ENCODE assay signal across 21 cellular contexts in genomic region chr5:107929080-107929479, GRCh38.
A peak's percentile ranks its signal among the peaks of the same experiment; 100 is the strongest.
DNase-seq lines count a peak whose midpoint lies in the region; ATAC-seq, FAIRE-seq and TF ChIP-seq lines count a peak whose summit lies in the region.
"Had no signal": no experiment of that assay in that cellular context is flagged by ENCODE, and none has a peak within 500 bp of the region (broad histone marks: within the 10 kb centered on the region; RNA-seq: fewer than 3 reads in every experiment).

No MANE protein-coding gene starts in this region.

- peak; percentile 24 for FAIRE-seq in islet of Langerhans (lab: Jason Lieb, UNC)
- FAIRE-seq: A204.1, G401.6, GM12892, GM18507 had no signal

- no peak overlapping the region for H3K4me2 ChIP-seq in SK-N-SH
- H3K4me2 ChIP-seq: BLaER1 had no signal

- POLR2A ChIA-PET in SK-N-SH (lab: Yijun Ruan, JAX): no interaction called here

- H2AFZ ChIP-seq in SK-N-SH (ENCODE audit: low read depth): no peak overlapping the region

- no peaks in the 10 kb centered on the region for H3F3A ChIP-seq in SK-N-SH (replicated peaks; ENCODE audit: insufficient read depth)

- ATAC-seq in SK-N-SH treated with all-trans-retinoic acid at 6 μM for 48 hours: peak; percentile 65; the same call in 2 of the 3 replicates

- DNase-seq in SK-N-SH (no peak), NCI-H69 (lab: John Stamatoyannopoulos, UW) (peak; percentile 75), NCI-H82 (lab: John Stamatoyannopoulos, UW) (no peak)
- DNase-seq in activated T-cell treated with anti-CD3 and anti-CD28 coated beads, Interleukin-2, amount 50 U/mL, for 1 hour: no peak
- DNase-seq: 8988T; ACHN; BE2C; C1 segment of cervical spinal cord; CD4-positive, alpha-beta memory T cell; CD4-positive, CD25-positive, alpha-beta regulatory T cell; CD8-positive, alpha-beta memory T cell; COR-L47; DMS79 treated with DMSO at 0.1 percent for 48 hours; GF-D8 had no signal

- no peak for TF ChIP-seq RAD21 in SK-N-SH (IDR thresholded peaks at IDR 0.05; ENCODE audit: low read length)

- H3K36me3 ChIP-seq in SK-N-SH (replicated peaks in 1 of 2; ENCODE audit: control insufficient read depth in 1 of 2, insufficient read depth in 2 of 2, low read length in 1 of 2): no peaks in the 10 kb centered on the region
- H3K36me3 ChIP-seq: BE2C, BLaER1 had no signal

- H3K9me3 ChIP-seq in SK-N-SH: no peaks in the 10 kb centered on the region
- H3K9me3 ChIP-seq: BE2C, BLaER1 had no signal

- TF ChIP-seq CTCF in SK-N-SH (IDR thresholded peaks at IDR 0.05): no peak

- no peaks in the 10 kb centered on the region for H3K27me3 ChIP-seq in SK-N-SH (ENCODE audit: insufficient read depth)
- H3K27me3 ChIP-seq: BE2C, BLaER1 had no signal

- H4K20me1 ChIP-seq in SK-N-SH (ENCODE audit: insufficient read depth): no peaks in the 10 kb centered on the region
- H4K20me1 ChIP-seq: BLaER1 had no signal

- no peak for TF ChIP-seq EP300 in SK-N-SH (IDR thresholded peaks at IDR 0.05; ENCODE audit: borderline replicate concordance in 1 of 2, low read depth in 1 of 2, low read length in 1 of 2)

- H3K4me1 ChIP-seq in SK-N-SH (ENCODE audit: control insufficient read depth in 1 of 2, insufficient read depth in 2 of 2, low read depth in 1 of 2, low read length in 1 of 2): peaks cover 0 to 3% of the 10 kb centered on the region in 2 experiments; a peak in 2 of 4 replicates
- H3K4me1 ChIP-seq: BLaER1 had no signal

- CTCF ChIA-PET in SK-N-SH (lab: Yijun Ruan, JAX): no interaction called here

- H3K9ac ChIP-seq in SK-N-SH: no peak overlapping the region
- H3K9ac ChIP-seq: BLaER1 had no signal

- H3K79me2 ChIP-seq in SK-N-SH (ENCODE audit: insufficient read depth): no peaks in the 10 kb centered on the region

- peak overlapping the region in 1 of 2 experiments; percentile 68; a peak in 2 of 4 replicates for H3K27ac ChIP-seq in SK-N-SH (ENCODE audit: low read depth in 2 of 2, low read length in 1 of 2)
- H3K27ac ChIP-seq: BLaER1 had no signal

- H3K4me3 ChIP-seq in SK-N-SH (ENCODE audit: low read depth in 2 of 2, low read length in 1 of 2): no peak overlapping the region
- H3K4me3 ChIP-seq: BLaER1 had no signal

- H3K9me2 ChIP-seq in SK-N-SH: no peaks in the 10 kb centered on the region

TF ChIP-seq in SK-N-SH treated with all-trans-retinoic acid at 6 μM for 48 hours, 23 proteins besides CTCF, POLR2A, EP300 and RAD21:
- TF ChIP-seq ZC3H10 (CRISPR knock-in tag; IDR thresholded peaks at IDR 0.05) (0 out of 2 replicates have a peak, but pooled peaks have one; percentile 28), ZNF565 (CRISPR knock-in tag; conservative IDR thresholded peaks at IDR 0.05; ENCODE audit: low read depth) (no peak), PATZ1 (CRISPR knock-in tag; IDR thresholded peaks at IDR 0.05; ENCODE audit: borderline replicate concordance) (no peak), TSHZ2 (CRISPR knock-in tag; IDR thresholded peaks at IDR 0.05) (no peak), TCF4 (CRISPR knock-in tag; IDR thresholded peaks at IDR 0.05; ENCODE audit: borderline replicate concordance) (no peak; the same call in 1 of the 2 replicates), ZNF8 (CRISPR knock-in tag; IDR thresholded peaks at IDR 0.05) (no peak), ZFP30 (CRISPR knock-in tag; IDR thresholded peaks at IDR 0.05) (no peak), ISL1 (CRISPR knock-in tag; IDR thresholded peaks at IDR 0.05) (peak; percentile 84)

TF ChIP-seq in SK-N-SH, 30 proteins besides CTCF, POLR2A, EP300 and RAD21:
- TF ChIP-seq JUND (IDR thresholded peaks at IDR 0.05): no peak
- no peak for TF ChIP-seq MAX (IDR thresholded peaks at IDR 0.05; ENCODE audit: low read depth)
- TF ChIP-seq FOXJ3 (CRISPR knock-in tag; IDR thresholded peaks at IDR 0.05): no peak
- no peak for TF ChIP-seq USF2 (IDR thresholded peaks at IDR 0.05; ENCODE audit: borderline replicate concordance, low read depth, low read length)
- no peak for TF ChIP-seq IRF3 (IDR thresholded peaks at IDR 0.05; ENCODE audit: low read depth, low read length)
